Comparison of ENCODE assay signal across 9 cellular contexts in the genomic region with DNA sequence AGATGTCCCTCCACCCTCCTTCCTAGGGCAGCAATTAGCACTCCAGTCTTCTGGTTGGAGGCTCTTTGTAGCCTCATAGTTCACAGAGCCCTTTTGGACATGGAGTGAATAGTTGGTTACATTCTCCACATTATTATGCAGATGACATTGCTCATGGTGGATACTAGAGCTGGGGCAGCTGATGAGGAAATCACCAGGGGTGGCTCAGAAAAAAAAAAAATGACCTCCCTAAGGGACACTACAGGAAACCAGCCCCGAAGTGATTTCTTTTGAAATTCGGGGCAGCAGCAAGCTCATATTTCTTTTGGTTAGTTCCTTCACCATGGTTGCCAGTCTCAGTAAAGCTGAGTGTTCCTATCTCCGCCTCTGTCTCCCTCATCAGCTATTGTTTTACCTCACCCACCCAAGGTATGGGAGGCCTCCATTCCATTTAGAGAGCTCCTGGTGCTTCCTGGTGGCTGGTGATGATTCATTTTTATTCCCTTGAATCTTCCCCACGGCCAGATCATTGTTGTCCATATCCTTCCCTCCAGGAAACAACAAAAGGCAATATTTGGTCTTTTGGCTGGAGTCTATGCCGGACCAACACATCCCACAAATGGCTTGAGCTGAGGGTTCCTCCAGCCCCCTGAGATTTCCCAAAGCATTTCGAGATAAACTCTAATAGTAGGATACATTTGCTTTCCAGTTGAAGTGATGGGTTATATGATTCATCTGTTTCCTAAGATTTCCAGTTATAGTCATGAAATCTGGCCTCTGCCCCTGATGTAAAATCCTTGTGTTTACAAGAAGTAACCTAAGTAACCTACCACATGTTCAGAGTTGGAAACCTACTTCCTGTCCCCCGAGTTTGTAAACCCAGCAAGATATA. TPM values are rescaled to one million over a fixed set of nuclear protein-coding genes. Genes with fewer than 3 reads are reported as not detected.
DNase-seq lines count a peak whose midpoint lies in the region; ATAC-seq and TF ChIP-seq lines count a peak whose summit lies in the region.
"Had no signal": no experiment of that assay in that cellular context is flagged by ENCODE, and none has a peak within 500 bp of the region (broad histone marks: within the 10 kb centered on the region; RNA-seq: fewer than 3 reads in every experiment).

No MANE protein-coding gene starts in this region.

- intact Hi-C loops in body of pancreas (cut with DNase I) (loop anchor here (10.0 kb wide), 1 partner anchor 140 kb away; a partner anchor contains a TSS), lower leg skin (cut with DNase I; ENCODE audit: low total_unique reads) (no loop called here)

- ATAC-seq in body of pancreas = peak; percentile 47

- H3K4me1 ChIP-seq in body of pancreas (no peaks in the 10 kb centered on the region), iPS DF 6.9 (ENCODE audit: control insufficient read depth, insufficient read depth, low read length) (no peaks in the 10 kb centered on the region)

- TF ChIP-seq CTCF in body of pancreas (IDR thresholded peaks at IDR 0.05) = no peak
- no peak for TF ChIP-seq CTCF in lower leg skin (IDR thresholded peaks at IDR 0.05)

- no peaks in the 10 kb centered on the region for H3K9me3 ChIP-seq in body of pancreas
- H3K9me3 ChIP-seq in iPS DF 6.9 (ENCODE audit: control insufficient read depth, insufficient read depth, low read length) = no peaks in the 10 kb centered on the region

- H3K4me3 ChIP-seq in body of pancreas = no peak overlapping the region
- no peak overlapping the region for H3K4me3 ChIP-seq in iPS DF 6.9 (ENCODE audit: low read length)
- no peak overlapping the region for H3K4me3 ChIP-seq in lower leg skin (ENCODE audit: low read depth, poor library complexity, severe bottlenecking)

- 52 to 57% methylated on average over 7 of the region's 7 CpGs for WGBS in body of pancreas, 2 donors
- no CpG with 5 or more reads among the region's 7 CpGs for WGBS in iPS DF 6.9 (ENCODE audit: insufficient coverage, insufficient read length)
- WGBS in lower leg skin, 2 donors = 51 to 52% methylated on average over 7 of the region's 7 CpGs

- TF ChIP-seq POLR2A in body of pancreas (IDR thresholded peaks at IDR 0.05) (no peak), lower leg skin (IDR thresholded peaks at IDR 0.05) (no peak)

- H3K36me3 ChIP-seq in body of pancreas (replicated peaks in 1 of 2; ENCODE audit: insufficient read depth in 1 of 2, low read depth in 2 of 2) (no peaks in the 10 kb centered on the region), iPS DF 6.9 (ENCODE audit: control insufficient read depth, insufficient read depth, low read length) (no peaks in the 10 kb centered on the region)

- peak; percentile 66 for DNase-seq in HPDE6-E6E7 (ENCODE audit: extremely low spot score)
- DNase-seq in body of pancreas = peak in 1 of 4 donors; percentile 3
- peak; percentile 54 for DNase-seq in iPS DF 6.9 (ENCODE audit: low read depth, low spot score)
- DNase-seq in superior temporal gyrus (ENCODE audit: extremely low spot score) = peak; percentile 25
- DNase-seq in cerebellar nuclear complex (lab: John Stamatoyannopoulos, UW) = no peak
- no peak for DNase-seq in T-helper 9 cell
- no peak for DNase-seq in lower leg skin (ENCODE audit: low spot score in 2 of 2)
- DNase-seq: activated gamma-delta T cell treated with Interleukin-2 at 50 U/mL for 16 hours, SHP77 treated with DMSO at 0.1 percent for 48 hours had no signal

- H3K27me3 ChIP-seq in body of pancreas (no peaks in the 10 kb centered on the region), iPS DF 6.9 (ENCODE audit: control insufficient read depth, insufficient read depth, low read length) (no peaks in the 10 kb centered on the region)

- peak overlapping the region in 2 of 4 donors; percentile 15 to 36 for H3K27ac ChIP-seq in body of pancreas
- H3K27ac ChIP-seq in iPS DF 6.9 (ENCODE audit: low read length) = no peak overlapping the region

RNA-seq across cellular contexts. Expression of a gene that starts 56.2 kb away (rescaled TPM):
- 10 to 100 TPM; 34.6 to 37.6 TPM for total RNA-seq in body of pancreas
- 1 to 10 TPM in 2 of 4 donors, under 1 TPM in 2; 0.17 to 3.0 (median 1.1) TPM for total RNA-seq in lower leg skin

Comparison
In these comparisons a context has a peak if more than half of its experiments do, and no peak if none do; other contexts are left out.
1. DNase-seq: peak in HPDE6-E6E7 (single experiment), iPS DF 6.9 (single experiment) and superior temporal gyrus (single experiment); none in cerebellar nuclear complex (0 of 2), T-helper 9 cell (single experiment) and lower leg skin (0 of 2).
2. RNA of a gene that starts 56.2 kb away (total RNA-seq): 34.6 to 37.6 TPM in body of pancreas; 0.17 to 3.0 TPM in lower leg skin; every median in the first group is over 4 times any median in the second.